ENCODE assay signal across 21 cellular contexts in the genomic region with DNA sequence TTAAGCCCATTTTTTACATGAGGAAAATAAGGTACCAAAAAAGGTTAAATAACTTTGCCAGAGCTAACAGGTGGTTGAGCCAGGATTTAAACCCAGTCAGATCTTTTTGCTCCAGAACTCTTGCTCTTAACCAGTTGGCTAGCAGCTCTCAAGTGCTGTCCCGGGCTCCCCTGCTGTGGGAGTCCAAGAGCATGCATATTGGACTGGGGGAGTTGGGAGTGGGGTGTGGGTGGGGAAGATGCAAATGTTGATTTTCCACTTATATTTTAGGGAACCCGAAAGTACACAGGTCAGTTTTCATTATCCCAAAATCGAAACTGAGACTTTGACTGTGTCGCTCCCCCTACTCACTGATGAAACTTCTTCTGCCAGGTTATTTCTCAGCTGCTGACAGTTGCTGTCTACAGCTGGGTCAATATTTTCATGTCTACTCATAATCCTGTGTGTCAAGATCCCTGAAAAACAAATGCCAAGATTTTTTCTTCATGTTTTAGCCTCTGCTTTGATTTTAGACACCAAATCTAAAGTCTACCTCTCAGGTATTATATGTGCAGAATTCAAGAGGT.
"Had no signal": no experiment of that assay in that cellular context is flagged by ENCODE, and none has a peak within 500 bp of the region (broad histone marks: within the 10 kb centered on the region; RNA-seq: fewer than 3 reads in every experiment).

No MANE protein-coding gene starts in this region.

- H3K27ac Mint-ChIP-seq: activated CD4-positive, alpha-beta T cell treated with anti-CD3 and anti-CD28 coated beads for 36 hours had no signal

- H3K4me3 Mint-ChIP-seq: activated CD4-positive, alpha-beta T cell treated with anti-CD3 and anti-CD28 coated beads for 36 hours had no signal

- H3K4me3 ChIP-seq: colonic mucosa, lung, tibial nerve had no signal

- ATAC-seq: activated CD4-positive, alpha-beta T cell treated with anti-CD3 and anti-CD28 coated beads for 36 hours; stimulated activated naive CD8-positive, alpha-beta T cell treated with anti-CD3 and anti-CD28 coated beads, Interleukin-15, Interleukin-2, amounts not matched to agents 100 U/mL and 50 U/mL, for 24 hours had no signal

- H3K27ac ChIP-seq: brain microvascular endothelial cell, colonic mucosa, tibial nerve had no signal

- FAIRE-seq: keratinocyte, urothelium cell line had no signal

- H3K4me1 ChIP-seq: colonic mucosa, tibial nerve had no signal

- H3K27me3 ChIP-seq: brain microvascular endothelial cell, colonic mucosa, tibial nerve had no signal

- H3K36me3 ChIP-seq: brain microvascular endothelial cell, colonic mucosa, tibial nerve had no signal

- DNase-seq: activated CD4-positive, alpha-beta T cell treated with anti-CD3 and anti-CD28 coated beads for 36 hours; activated CD4-positive, alpha-beta T cell treated with anti-CD3 and anti-CD28 coated beads, Interleukin-2, amount 50 U/mL, for 48 hours; activated naive CD4-positive, alpha-beta T cell treated with Interleukin-2 at 50 U/mL for 16 hours; activated T-cell treated with anti-CD3 and anti-CD28 coated beads for 4 hours; aorta; brain microvascular endothelial cell; central memory CD4-positive, alpha-beta T cell; colonic mucosa; foreskin melanocyte; midbrain; occipital lobe; posterior cingulate gyrus; stimulated activated CD4-positive, alpha-beta T cell treated with anti-CD3 and anti-CD28 coated beads, Interleukin-12 subunit alpha, Interleukin-12 subunit beta, amount 100 ng/mL, for 4 hours; stimulated activated CD4-positive, alpha-beta T cell treated with anti-CD3 and anti-CD28 coated beads, Interleukin-1b, Interleukin-23, amount 100 ng/mL, for 48 hours; stimulated activated naive CD8-positive, alpha-beta T cell treated with anti-CD3 and anti-CD28 coated beads, Interleukin-15, Interleukin-2, amounts not matched to agents 100 U/mL and 50 U/mL, for 24 hours; substantia nigra; T-helper 2 cell had no signal

- H3K4me1 Mint-ChIP-seq: activated CD4-positive, alpha-beta T cell treated with anti-CD3 and anti-CD28 coated beads for 36 hours had no signal
